13 cellular contexts compared by ENCODE assay signal in the genomic region with DNA sequence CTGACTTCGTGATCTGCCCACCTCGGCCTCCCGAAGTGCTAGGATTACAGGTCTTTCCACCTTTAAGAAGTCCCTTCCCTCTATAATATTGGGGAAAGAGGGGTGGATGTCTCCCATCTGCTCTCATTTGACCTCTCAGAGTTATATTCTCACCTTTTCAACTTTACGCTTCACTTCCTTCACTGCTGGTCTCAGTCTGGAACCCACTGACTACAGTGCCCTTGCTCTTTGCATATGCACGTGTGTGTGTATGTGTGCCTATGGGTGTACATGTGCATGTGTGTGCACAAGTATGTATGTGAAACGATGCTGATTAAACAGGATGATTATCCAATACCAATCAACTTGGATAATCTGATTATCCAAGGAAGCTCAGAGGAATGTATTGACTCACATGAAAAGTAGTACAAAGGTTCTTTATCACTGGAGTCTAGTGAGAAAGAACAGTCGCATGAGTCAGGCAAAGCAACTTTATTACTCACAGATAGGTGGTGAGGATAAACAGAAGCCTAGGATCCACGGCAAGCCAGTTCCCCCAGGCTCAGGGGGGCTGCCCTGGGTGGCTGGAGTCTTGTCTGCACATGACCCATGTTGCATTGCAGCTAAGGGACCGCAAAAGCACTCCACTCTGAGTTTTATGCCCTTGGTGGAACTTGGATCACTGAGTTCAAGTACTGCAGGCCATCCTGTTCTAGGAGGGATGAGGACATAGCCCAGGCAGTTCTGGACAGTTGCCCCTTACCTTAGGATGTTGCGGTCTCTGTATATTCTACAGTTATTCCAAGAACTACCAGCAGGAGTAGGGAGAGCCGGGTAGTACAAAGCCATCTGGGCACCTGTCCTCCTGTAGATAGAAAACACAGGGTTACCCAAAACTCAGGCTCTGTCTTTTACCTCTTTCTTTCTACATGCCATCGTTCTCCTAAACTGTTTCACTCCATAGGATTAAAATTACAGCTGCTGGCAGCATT. TPM values are rescaled to one million over a fixed set of nuclear protein-coding genes. Genes with fewer than 3 reads are reported as not detected.
DNase-seq lines count a peak whose midpoint lies in the region; ATAC-seq, FAIRE-seq and TF ChIP-seq lines count a peak whose summit lies in the region.
"Had no signal": no experiment of that assay in that cellular context is flagged by ENCODE, and none has a peak within 500 bp of the region (broad histone marks: within the 10 kb centered on the region; RNA-seq: fewer than 3 reads in every experiment).

No MANE protein-coding gene starts in this region.

- H3K36me3 ChIP-seq in IMR-90 (ENCODE audit: control insufficient read depth, insufficient read depth, low read length) (no peaks in the 10 kb centered on the region), brain microvascular endothelial cell (replicated peaks) (no peaks in the 10 kb centered on the region), esophagus muscularis mucosa (no peaks in the 10 kb centered on the region)

- H4K5ac ChIP-seq in IMR-90 (ENCODE audit: low read depth, low read length): peak overlapping the region; percentile 31

- intact Hi-C loops in IMR-90 (cut with micrococcal nuclease) (no loop called here), esophagus muscularis mucosa (cut with DNase I) (no loop called here)

- BruUV-seq in IMR-90 (replicated peaks; lab: Mats Ljungman, UMichigan): no TSS peak

- dilution Hi-C loops in IMR-90 (cut with HindIII; ENCODE audit: low sequenced_read_pairs, unreplicated experiment): no loop called here

- peak overlapping the region; percentile 30; the same call in 1 of the 2 replicates for H3K27ac ChIP-seq in IMR-90 (ENCODE audit: insufficient read depth, low read length)
- H3K27ac ChIP-seq in brain microvascular endothelial cell: peak overlapping the region; percentile 37
- no peak overlapping the region for H3K27ac ChIP-seq in esophagus muscularis mucosa (replicated peaks in 1 of 4)
- H3K27ac ChIP-seq: skin epidermis had no signal

- no peaks in the 10 kb centered on the region for H4K20me1 ChIP-seq in IMR-90 (ENCODE audit: insufficient read depth, low read length)

- H2BK5ac ChIP-seq in IMR-90 (ENCODE audit: low read depth, low read length, poor library complexity, severe bottlenecking): peak overlapping the region; percentile 79

- CTCF ChIA-PET in IMR-90 (lab: Yijun Ruan, JAX): no interaction called here

- peak overlapping the region; percentile 40 for H2BK20ac ChIP-seq in IMR-90 (ENCODE audit: low read depth, low read length)

- peak overlapping the region; percentile 6; the same call in 1 of the 3 replicates for H2BK15ac ChIP-seq in IMR-90 (ENCODE audit: low read depth, low read length)

- WGBS in IMR-90 (ENCODE audit: extremely low coverage in 2 of 2, insufficient read length in 1 of 2), 2 experiments: 89% methylated on average over 1 of the region's 12 CpGs; no CpG with 5 or more reads in 1 of the 2 experiments
- 88% methylated on average over 10 of the region's 12 CpGs for WGBS in esophagus muscularis mucosa

- TF ChIP-seq POLR2A in IMR-90 (IDR thresholded peaks at IDR 0.05; ENCODE audit: low read depth, low read length) (no peak), esophagus muscularis mucosa (IDR thresholded peaks at IDR 0.05; ENCODE audit: low read depth) (no peak)

- H3K4me3 ChIP-seq in IMR-90 (ENCODE audit: insufficient read depth, low read depth, low read length) (no peak overlapping the region), brain microvascular endothelial cell (ENCODE audit: low read depth, low read length) (no peak overlapping the region), esophagus muscularis mucosa (no peak overlapping the region)
- H3K4me3 ChIP-seq: skin epidermis had no signal

- no peak for TF ChIP-seq EP300 in esophagus muscularis mucosa (IDR thresholded peaks at IDR 0.05)

- POLR2A ChIA-PET in IMR-90 (lab: Charles Lee; ENCODE audit: unreplicated experiment): no interaction called here

- ATAC-seq in IMR-90 (ENCODE audit: low read depth): peak; percentile 81
- ATAC-seq: activated CD8-positive, alpha-beta memory T cell treated with anti-CD3 and anti-CD28 coated beads, Interleukin-2, amount 10 ng/mL, durations not matched to agents 7 days and 5 days; T-cell had no signal

- DNase-seq in AG20443 (ENCODE audit: low spot score) (peak; percentile 62), IMR-90 (peak; percentile 87), brain microvascular endothelial cell (peak; percentile 81), kidney tubule cell (ENCODE audit: low spot score) (peak; percentile 90), frontal cortex (ENCODE audit: low spot score in 2 of 2) (no peak), esophagus muscularis mucosa (ENCODE audit: extremely low spot score) (no peak), activated T-cell treated with anti-CD3 and anti-CD28 coated beads for 4 hours (no peak)
- no peak for DNase-seq in stimulated activated CD4-positive, alpha-beta T cell treated with anti-CD3 and anti-CD28 coated beads, Interleukin-1b, Interleukin-23, amount 100 ng/mL, for 48 hours
- DNase-seq: activated CD8-positive, alpha-beta memory T cell treated with anti-CD3 and anti-CD28 coated beads, Interleukin-2, amount 10 ng/mL, durations not matched to agents 7 days and 5 days; NCI-H524 treated with DMSO at 0.1 percent for 48 hours; stimulated activated CD8-positive, alpha-beta memory T cell treated with anti-CD3 and anti-CD28 coated beads, Interleukin-4, amount 100 ng/mL, for 48 hours; T-cell had no signal

- H3K4me1 ChIP-seq in IMR-90 (ENCODE audit: control insufficient read depth, insufficient read depth, low read length): peaks cover 9% of the 10 kb centered on the region
- no peaks in the 10 kb centered on the region for H3K4me1 ChIP-seq in esophagus muscularis mucosa

- H3K9ac ChIP-seq in IMR-90 (ENCODE audit: low read depth, low read length): no peak overlapping the region

- peak overlapping the region; percentile 35 for H2AFZ ChIP-seq in IMR-90 (replicated peaks; ENCODE audit: low read length, poor library complexity)

- H2AK5ac ChIP-seq in IMR-90 (ENCODE audit: low read depth, low read length): peak overlapping the region; percentile 88; the same call in 1 of the 2 replicates

- TF ChIP-seq RAD21 in IMR-90 (IDR thresholded peaks at IDR 0.05; ENCODE audit: low read length): no peak

- no peak overlapping the region for H2AK9ac ChIP-seq in IMR-90 (replicated peaks; ENCODE audit: low read depth, low read length, poor library complexity)

- in situ Hi-C loops in IMR-90 (cut with MboI; ENCODE audit: low sequenced_read_pairs): no loop called here
- in situ Hi-C loops in brain microvascular endothelial cell (cut with HindIII; ENCODE audit: low pct_ligation_motif_present, low sequenced_read_pairs): no loop called here

- peak overlapping the region; percentile 80 for H3K18ac ChIP-seq in IMR-90 (ENCODE audit: low read depth, low read length)

- H4K91ac ChIP-seq in IMR-90 (ENCODE audit: insufficient read depth, low read depth, low read length): peak overlapping the region; percentile 26; the same call in 1 of the 2 replicates

- H3K79me1 ChIP-seq in IMR-90 (ENCODE audit: low read depth in 1 of 2, low read length in 2 of 2): no peaks in the 10 kb centered on the region

- 0 out of 2 replicates have a peak overlapping the region, but pooled peaks have one; percentile 15 for H3K14ac ChIP-seq in IMR-90 (replicated peaks; ENCODE audit: low read depth, low read length)

- H3K9me3 ChIP-seq in IMR-90 (ENCODE audit: control insufficient read depth, insufficient read depth, low read length) (no peaks in the 10 kb centered on the region), esophagus muscularis mucosa (no peaks in the 10 kb centered on the region)

- no peak overlapping the region for H3K23ac ChIP-seq in IMR-90 (ENCODE audit: low read depth, low read length)

- peak overlapping the region; percentile 20 for H3K4ac ChIP-seq in IMR-90 (ENCODE audit: low read depth, low read length)

- H2BK120ac ChIP-seq in IMR-90 (ENCODE audit: low read depth, low read length): peak overlapping the region; percentile 55; the same call in 1 of the 2 replicates

- no peak overlapping the region for H3K56ac ChIP-seq in IMR-90 (ENCODE audit: extremely low read depth, insufficient read depth, low read length)

- H3K4me2 ChIP-seq in IMR-90 (ENCODE audit: low read depth, low read length): peak overlapping the region; percentile 69; the same call in 1 of the 2 replicates

- peak overlapping the region; percentile 10 to 55; a peak in 3 of 4 replicates for H4K8ac ChIP-seq in IMR-90 (ENCODE audit: low read depth in 2 of 2, low read length in 2 of 2)

- no peaks in the 10 kb centered on the region for H3K9me1 ChIP-seq in IMR-90 (ENCODE audit: insufficient read depth, low read length)

- H3K27me3 ChIP-seq in IMR-90 (ENCODE audit: control insufficient read depth, insufficient read depth, low read length) (no peaks in the 10 kb centered on the region), brain microvascular endothelial cell (replicated peaks) (no peaks in the 10 kb centered on the region), esophagus muscularis mucosa (no peaks in the 10 kb centered on the region)

- FAIRE-seq in frontal cortex (lab: Jason Lieb, UNC): no peak

- no peak for TF ChIP-seq CTCF in IMR-90 (conservative IDR thresholded peaks at IDR 0.05; ENCODE audit: low read depth, low read length)
- TF ChIP-seq CTCF in brain microvascular endothelial cell (IDR thresholded peaks at IDR 0.05; ENCODE audit: low read depth, low read length, missing control alignments): peak; percentile 33
- TF ChIP-seq CTCF in esophagus muscularis mucosa (IDR thresholded peaks at IDR 0.05): no peak

TF ChIP-seq in IMR-90, 13 proteins besides CTCF, POLR2A, EP300 and RAD21 (continues in another document):
- TF ChIP-seq MXI1 (IDR thresholded peaks at IDR 0.05; ENCODE audit: borderline replicate concordance, low read depth, low read length) (no peak), FOS (IDR thresholded peaks at IDR 0.05; ENCODE audit: low read depth, low read length) (peak; percentile 76), RCOR1 (IDR thresholded peaks at IDR 0.05; ENCODE audit: insufficient replicate concordance, low read length) (no peak), MAZ (IDR thresholded peaks at IDR 0.05; ENCODE audit: borderline replicate concordance, low read depth, low read length) (no peak), MAFK (IDR thresholded peaks at IDR 0.05; ENCODE audit: low read depth, low read length) (no peak), RFX5 (IDR thresholded peaks at IDR 0.05; ENCODE audit: low read depth, low read length) (no peak)
- TF ChIP-seq, protein P1, sequence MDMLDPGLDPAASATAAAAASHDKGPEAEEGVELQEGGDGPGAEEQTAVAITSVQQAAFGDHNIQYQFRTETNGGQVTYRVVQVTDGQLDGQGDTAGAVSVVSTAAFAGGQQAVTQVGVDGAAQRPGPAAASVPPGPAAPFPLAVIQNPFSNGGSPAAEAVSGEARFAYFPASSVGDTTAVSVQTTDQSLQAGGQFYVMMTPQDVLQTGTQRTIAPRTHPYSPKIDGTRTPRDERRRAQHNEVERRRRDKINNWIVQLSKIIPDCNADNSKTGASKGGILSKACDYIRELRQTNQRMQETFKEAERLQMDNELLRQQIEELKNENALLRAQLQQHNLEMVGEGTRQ (IDR thresholded peaks at IDR 0.05; ENCODE audit: low read depth, low read length): no peak

RNA-seq across cellular contexts. Expression of a gene that starts 50.9 kb away (rescaled TPM):
- total RNA-seq in IMR-90 (2012; rRNA removed) (5.2 and 9.4 TPM in 2 replicates), frontal cortex (15.9 TPM), esophagus muscularis mucosa (10 to 100 TPM in 1 of 4 donors, 1 to 10 TPM in 3; 8.9 to 17.0 (median 9.5) TPM)
- 4.0 and 6.2 TPM in 2 replicates for polyA plus RNA-seq in IMR-90 (2012; rRNA removed)
- polyA plus RNA-seq in IMR-90 (2012; cell fraction: cytosol; rRNA removed): 0.92 and 1.0 TPM in 2 replicates
- polyA plus RNA-seq in IMR-90 (2012; cell fraction: nucleus; rRNA removed; ENCODE audit: low replicate concordance): 3.8 and 13.3 TPM in 2 replicates

Comparison
In these comparisons a context has a peak if more than half of its experiments do, and no peak if none do; other contexts are left out.
1. DNase-seq: peak in AG20443 (single experiment), IMR-90 (single experiment), brain microvascular endothelial cell (single experiment) and kidney tubule cell (single experiment); none in frontal cortex (0 of 2), esophagus muscularis mucosa (single experiment), activated T-cell treated with anti-CD3 and anti-CD28 coated beads for 4 hours (single experiment) and stimulated activated CD4-positive, alpha-beta T cell treated with anti-CD3 and anti-CD28 coated beads, Interleukin-1b, Interleukin-23, amount 100 ng/mL, for 48 hours (single experiment).
2. H3K27ac ChIP-seq: peak in IMR-90 (single experiment) and brain microvascular endothelial cell (single experiment); none in esophagus muscularis mucosa (0 of 4).